ENCODE assay signal across 22 cellular contexts in genomic region chr5:162227075-162227474, GRCh38.
DNase-seq lines count a peak whose midpoint lies in the region; ATAC-seq, FAIRE-seq and TF ChIP-seq lines count a peak whose summit lies in the region.
"Had no signal": no experiment of that assay in that cellular context is flagged by ENCODE, and none has a peak within 500 bp of the region (broad histone marks: within the 10 kb centered on the region; RNA-seq: fewer than 3 reads in every experiment).

No MANE protein-coding gene starts in this region.

- POLR2A ChIA-PET in MCF 10A (lab: Yijun Ruan, JAX) = interaction anchor here (1.2 kb wide), 1 partner anchor 8 kb away, joined by 3 read pairs; no protein-coding TSS in a partner anchor

- no peaks in the 10 kb centered on the region for H3K36me3 ChIP-seq in breast epithelium
- H3K36me3 ChIP-seq in OCI-LY1 (ENCODE audit: insufficient read depth, low read length) = no peaks in the 10 kb centered on the region
- H3K36me3 ChIP-seq in aorta (ENCODE audit: control insufficient read depth in 1 of 2, insufficient read depth in 2 of 2, low read length in 1 of 2) = no peaks in the 10 kb centered on the region
- H3K36me3 ChIP-seq in esophagus squamous epithelium = no peaks in the 10 kb centered on the region
- H3K36me3 ChIP-seq: ovary had no signal

- BruUV-seq in MCF 10A (replicated peaks; lab: Mats Ljungman, UMichigan) = no TSS peak

- H2AFZ ChIP-seq in OCI-LY1 (ENCODE audit: low read length) = no peak overlapping the region

- WGBS in aorta, 2 donors = 45 to 64% methylated on average over 2 of the region's 2 CpGs
- 32 to 57% methylated on average over 2 of the region's 2 CpGs for WGBS in esophagus squamous epithelium, 2 donors

- no peaks in the 10 kb centered on the region for H3K4me1 ChIP-seq in breast epithelium
- no peaks in the 10 kb centered on the region for H3K4me1 ChIP-seq in OCI-LY1 (ENCODE audit: insufficient read depth, low read length, severe bottlenecking)
- peaks cover 0 to 1% of the 10 kb centered on the region in 2 donors for H3K4me1 ChIP-seq in aorta (ENCODE audit: control insufficient read depth in 1 of 2, insufficient read depth in 2 of 2, low read length in 2 of 2)
- H3K4me1 ChIP-seq in esophagus squamous epithelium = no peaks in the 10 kb centered on the region
- H3K4me1 ChIP-seq: foreskin keratinocyte had no signal

- TF ChIP-seq CTCF in MCF 10A (IDR thresholded peaks at IDR 0.05; ENCODE audit: unreplicated experiment) (peak; percentile 13), breast epithelium (IDR thresholded peaks at IDR 0.05) (no peak), OCI-LY1 (IDR thresholded peaks at IDR 0.05; ENCODE audit: low read length) (peak; percentile 11; the same call in 1 of the 2 replicates), coronary artery (IDR thresholded peaks at IDR 0.05) (no peak), esophagus squamous epithelium (IDR thresholded peaks at IDR 0.05) (no peak)

- peaks cover 7% of the 10 kb centered on the region for H3K9me3 Mint-ChIP-seq in MCF 10A (ENCODE audit: unreplicated experiment)

- H3K9me3 ChIP-seq in breast epithelium (peaks cover 0 to 8% of the 10 kb centered on the region in 2 donors), OCI-LY1 (ENCODE audit: low read length) (no peaks in the 10 kb centered on the region), aorta (ENCODE audit: control insufficient read depth, low read length) (no peaks in the 10 kb centered on the region), esophagus squamous epithelium (no peaks in the 10 kb centered on the region)
- H3K9me3 ChIP-seq: ovary had no signal

- no peaks in the 10 kb centered on the region for H3K27me3 Mint-ChIP-seq in MCF 10A (ENCODE audit: insufficient read depth, unreplicated experiment)
- H3K27me3 Mint-ChIP-seq: activated T-helper 17 cell treated with anti-CD3 and anti-CD28 coated beads, Interleukin-2, amount 50 U/mL, for 72 hours; brain had no signal

- ATAC-seq in aorta (ENCODE audit: low FRiP score) = no peak
- ATAC-seq: activated T-helper 17 cell treated with anti-CD3 and anti-CD28 coated beads, Interleukin-2, amount 50 U/mL, for 72 hours; foreskin keratinocyte; natural killer cell had no signal

- no peak for FAIRE-seq in HTR-8/SVneo (lab: Jason Lieb, UNC)

- no peaks in the 10 kb centered on the region for H4K20me1 ChIP-seq in OCI-LY1 (ENCODE audit: insufficient read depth, low read length)

- H3F3A ChIP-seq in OCI-LY1 (ENCODE audit: insufficient read depth, low read length) = no peaks in the 10 kb centered on the region

- H3K36me3 Mint-ChIP-seq in MCF 10A (ENCODE audit: insufficient read depth, unreplicated experiment) = no peaks in the 10 kb centered on the region
- H3K36me3 Mint-ChIP-seq: brain, natural killer cell had no signal

- no peak overlapping the region for H3K9ac ChIP-seq in OCI-LY1 (ENCODE audit: low read length)

- no peaks in the 10 kb centered on the region for H3K79me2 ChIP-seq in OCI-LY1 (ENCODE audit: insufficient read depth, low read length)

- H3K27ac Mint-ChIP-seq in MCF 10A (ENCODE audit: low read depth, unreplicated experiment) = no peak overlapping the region
- H3K27ac Mint-ChIP-seq: activated T-helper 17 cell treated with anti-CD3 and anti-CD28 coated beads, Interleukin-2, amount 50 U/mL, for 72 hours; brain; HFFc6; natural killer cell had no signal

- no peaks in the 10 kb centered on the region for H3K27me3 ChIP-seq in breast epithelium
- no peaks in the 10 kb centered on the region for H3K27me3 ChIP-seq in OCI-LY1 (ENCODE audit: insufficient read depth, low read length)
- H3K27me3 ChIP-seq in aorta (ENCODE audit: control insufficient read depth in 1 of 2, insufficient read depth in 2 of 2, low read length in 1 of 2) = no peaks in the 10 kb centered on the region
- H3K27me3 ChIP-seq in esophagus squamous epithelium = no peaks in the 10 kb centered on the region
- H3K27me3 ChIP-seq: foreskin keratinocyte, ovary had no signal

- no peak overlapping the region for H3K4me2 ChIP-seq in OCI-LY1 (ENCODE audit: low read length)

- CTCF ChIA-PET in MCF 10A (lab: Yijun Ruan, JAX) = interaction anchor here (0.6 to 1.8 kb wide), 9 partner anchors 12 to 772 kb away, joined by 3 to 5 read pairs (median 3); no protein-coding TSS in a partner anchor

- DNase-seq in MCF 10A (ENCODE audit: unreplicated experiment) (peak; percentile 39), breast epithelium (ENCODE audit: low spot score in 2 of 2) (no peak), iPS DF 19.7 (ENCODE audit: low read depth, low spot score) (peak; percentile 12), coronary artery (ENCODE audit: low spot score) (no peak), HTR-8/SVneo (ENCODE audit: insufficient read length, low spot score) (no peak), aorta (no peak), esophagus squamous epithelium (lab: John Stamatoyannopoulos, UW) (no peak)
- DNase-seq: activated CD4-positive, alpha-beta T cell treated with anti-CD3 and anti-CD28 coated beads, Interleukin-2, amount 50 U/mL, for 48 hours; activated CD4-positive, CD25-positive, alpha-beta regulatory T cell; activated CD8-positive, alpha-beta memory T cell treated with anti-CD3 and anti-CD28 coated beads, Interleukin-2, amount 50 U/mL, for 4 hours; C1 segment of cervical spinal cord; effector CD4-positive, alpha-beta T cell; foreskin keratinocyte; HFFc6; islet precursor cell; KG1; natural killer cell; NCI-H187; ovary had no signal

- no peak overlapping the region for H3K27ac ChIP-seq in breast epithelium
- no peak overlapping the region for H3K27ac ChIP-seq in OCI-LY1 (ENCODE audit: low read depth, low read length, poor library complexity, severe bottlenecking)
- H3K27ac ChIP-seq in coronary artery = no peak overlapping the region
- no peak overlapping the region for H3K27ac ChIP-seq in aorta (ENCODE audit: low read depth in 1 of 2, low read length in 2 of 2)
- no peak overlapping the region for H3K27ac ChIP-seq in esophagus squamous epithelium
- H3K27ac ChIP-seq: foreskin keratinocyte, ovary had no signal

- H3K9me2 ChIP-seq in OCI-LY1 (ENCODE audit: low read depth, low read length) = no peaks in the 10 kb centered on the region

- H3K4me1 Mint-ChIP-seq in MCF 10A (ENCODE audit: insufficient read depth, unreplicated experiment) = peaks cover 24% of the 10 kb centered on the region
- H3K4me1 Mint-ChIP-seq: activated T-helper 17 cell treated with anti-CD3 and anti-CD28 coated beads, Interleukin-2, amount 50 U/mL, for 72 hours; brain; natural killer cell had no signal

- H3K4me3 ChIP-seq in breast epithelium (no peak overlapping the region), OCI-LY1 (ENCODE audit: low read depth, low read length, poor library complexity, severe bottlenecking) (no peak overlapping the region), coronary artery (no peak overlapping the region), aorta (ENCODE audit: low read length in 2 of 2) (no peak overlapping the region), esophagus squamous epithelium (no peak overlapping the region)
- H3K4me3 ChIP-seq: ovary had no signal

- intact Hi-C loops in MCF 10A (cut with micrococcal nuclease) = no loop called here
- intact Hi-C loops in breast epithelium (cut with DNase I; ENCODE audit: low total_unique reads) = no loop called here
- intact Hi-C loops in aorta (cut with DNase I) = no loop called here
- intact Hi-C loops in esophagus squamous epithelium (cut with DNase I) = no loop called here

- no peak overlapping the region for H3K4me3 Mint-ChIP-seq in MCF 10A (ENCODE audit: unreplicated experiment)
- H3K4me3 Mint-ChIP-seq: activated T-helper 17 cell treated with anti-CD3 and anti-CD28 coated beads, Interleukin-2, amount 50 U/mL, for 72 hours; brain; HFFc6; natural killer cell had no signal

- TF ChIP-seq POLR2A in breast epithelium (IDR thresholded peaks at IDR 0.05) (no peak), esophagus squamous epithelium (IDR thresholded peaks at IDR 0.05) (no peak)

Comparison
In these comparisons a context has a peak if more than half of its experiments do, and no peak if none do; other contexts are left out.
1. DNase-seq: peak in MCF 10A (single experiment) and iPS DF 19.7 (single experiment); none in breast epithelium (0 of 2), coronary artery (single experiment), HTR-8/SVneo (single experiment), aorta (0 of 2) and esophagus squamous epithelium (single experiment).
2. CTCF ChIP-seq: peak in MCF 10A (single experiment) and OCI-LY1 (single experiment); none in breast epithelium (0 of 3), coronary artery (single experiment) and esophagus squamous epithelium (0 of 6).